In genomic region chr17:58631523-58632323, GRCh38 we compare ENCODE assay signal across 8 cellular contexts.
DNase-seq lines count a peak whose midpoint lies in the region; ATAC-seq and TF ChIP-seq lines count a peak whose summit lies in the region.

No MANE protein-coding gene starts in this region.

- POLR2A ChIA-PET in activated CD4-positive, alpha-beta memory T cell treated with anti-CD3 and anti-CD28 coated beads, Interleukin-2, amount 10 ng/mL, durations not matched to agents 7 days and 5 days (lab: Charles Lee) = interaction anchor here (0.6 to 7.9 kb wide), 129 partner anchors 16 to 1547 kb away, joined by 3 to 759 read pairs (median 4); partner anchors contain the start of genes AKAP1, CLTC, GDPD1 and HSF5

- H3K4me3 ChIP-seq in lower lobe of right lung = peak overlapping the region; percentile 49

- H3K27me3 Mint-ChIP-seq in CD14-positive monocyte (ENCODE audit: low read depth in 3 of 3) = peaks cover 1 to 7% (median 2%) of the 10 kb centered on the region in 3 donors
- H3K27me3 Mint-ChIP-seq in activated CD4-positive, alpha-beta memory T cell treated with anti-CD3 and anti-CD28 coated beads, Interleukin-2, amount 10 ng/mL, durations not matched to agents 7 days and 5 days = peaks cover 2% of the 10 kb centered on the region

- H3K4me1 ChIP-seq in lower lobe of right lung = peaks cover 14% of the 10 kb centered on the region

- no peak overlapping the region for H3K4me3 Mint-ChIP-seq in CD14-positive monocyte
- no peak overlapping the region for H3K4me3 Mint-ChIP-seq in activated CD4-positive, alpha-beta memory T cell treated with anti-CD3 and anti-CD28 coated beads, Interleukin-2, amount 10 ng/mL, durations not matched to agents 7 days and 5 days

- H3K36me3 ChIP-seq in lower lobe of right lung = no peaks in the 10 kb centered on the region

- intact Hi-C loops in CD14-positive monocyte (cut with micrococcal nuclease) = loop anchor here (1.0 to 2.0 kb wide), 3 partner anchors 27 to 113 kb away; no protein-coding TSS in a partner anchor
- intact Hi-C loops in lower lobe of right lung (cut with DNase I) = no loop called here

- peak; percentile 71 for ATAC-seq in GM19438 (IDR thresholded peaks at IDR 0.05; ENCODE audit: low read depth, unreplicated experiment)
- peak; percentile 75 for ATAC-seq in HG03565 (IDR thresholded peaks at IDR 0.05; ENCODE audit: unreplicated experiment)
- ATAC-seq in lower lobe of right lung = peak; percentile 97 to 98

- no peaks in the 10 kb centered on the region for H3K9me3 Mint-ChIP-seq in CD14-positive monocyte
- no peaks in the 10 kb centered on the region for H3K9me3 Mint-ChIP-seq in activated CD4-positive, alpha-beta memory T cell treated with anti-CD3 and anti-CD28 coated beads, Interleukin-2, amount 10 ng/mL, durations not matched to agents 7 days and 5 days

- CTCF ChIA-PET in activated CD4-positive, alpha-beta memory T cell treated with anti-CD3 and anti-CD28 coated beads, Interleukin-2, amount 10 ng/mL, durations not matched to agents 7 days and 5 days (lab: Charles Lee) = interaction anchor here (0.8 to 2.9 kb wide), 12 partner anchors 9 to 475 kb away, joined by 3 to 20 read pairs (median 4); partner anchors contain the start of genes RAD51C, TEX14 and TRIM37

- TF ChIP-seq CTCF in CD14-positive monocyte (IDR thresholded peaks at IDR 0.05) (peak; percentile 25), lower lobe of right lung (IDR thresholded peaks at IDR 0.05) (no peak)

- no peak overlapping the region for H3K27ac Mint-ChIP-seq in CD14-positive monocyte
- no peak overlapping the region for H3K27ac Mint-ChIP-seq in activated CD4-positive, alpha-beta memory T cell treated with anti-CD3 and anti-CD28 coated beads, Interleukin-2, amount 10 ng/mL, durations not matched to agents 7 days and 5 days

- no peaks in the 10 kb centered on the region for H3K36me3 Mint-ChIP-seq in CD14-positive monocyte
- H3K36me3 Mint-ChIP-seq in activated CD4-positive, alpha-beta memory T cell treated with anti-CD3 and anti-CD28 coated beads, Interleukin-2, amount 10 ng/mL, durations not matched to agents 7 days and 5 days (ENCODE audit: low read depth) = no peaks in the 10 kb centered on the region

- H3K27me3 ChIP-seq in lower lobe of right lung (ENCODE audit: low read depth) = no peaks in the 10 kb centered on the region

- peaks cover 15% of the 10 kb centered on the region for H3K4me1 Mint-ChIP-seq in CD14-positive monocyte
- peaks cover 3% of the 10 kb centered on the region for H3K4me1 Mint-ChIP-seq in activated CD4-positive, alpha-beta memory T cell treated with anti-CD3 and anti-CD28 coated beads, Interleukin-2, amount 10 ng/mL, durations not matched to agents 7 days and 5 days

- H3K9me3 ChIP-seq in lower lobe of right lung = no peaks in the 10 kb centered on the region

- H3K27ac ChIP-seq in lower lobe of right lung = peak overlapping the region; percentile 86

- DNase-seq in CD14-positive monocyte (ENCODE audit: low spot score) (peak; percentile 96), NCI-H82 treated with DMSO at 0.1 percent for 48 hours (lab: John Stamatoyannopoulos, UW; ENCODE audit: unreplicated experiment) (peak; percentile 77), lower lobe of right lung (peak; percentile 94)
- DNase-seq in activated CD4-positive, alpha-beta memory T cell treated with anti-CD3 and anti-CD28 coated beads, Interleukin-2, amount 10 ng/mL, durations not matched to agents 7 days and 5 days = peak; percentile 97
- DNase-seq in effector CD4-positive, alpha-beta T cell = peak; percentile 86
- DNase-seq in stimulated activated CD4-positive, alpha-beta T cell treated with anti-CD3 and anti-CD28 coated beads, Interleukin-4, amount 100 ng/mL, for 48 hours (ENCODE audit: low read depth in 2 of 2) = peak; percentile 91 to 93

Comparison
In these comparisons a context has a peak if more than half of its experiments do, and no peak if none do; other contexts are left out.
1. Peak in every context shown above with its lines: DNase-seq, ATAC-seq, H3K4me3 ChIP-seq and H3K27ac ChIP-seq.